Comparison of ENCODE assay signal across 12 cellular contexts in genomic region chr7:118312051-118312450, GRCh38.
A peak's percentile ranks its signal among the peaks of the same experiment; 100 is the strongest.
DNase-seq lines count a peak whose midpoint lies in the region; ATAC-seq, FAIRE-seq and TF ChIP-seq lines count a peak whose summit lies in the region.
"Had no signal": no experiment of that assay in that cellular context is flagged by ENCODE, and none has a peak within 500 bp of the region (broad histone marks: within the 10 kb centered on the region; RNA-seq: fewer than 3 reads in every experiment).

No MANE protein-coding gene starts in this region.

- no peak overlapping the region for H3K27ac Mint-ChIP-seq in T-helper 17 cell
- H3K27ac Mint-ChIP-seq in endothelial cell (ENCODE audit: unreplicated experiment): no peak overlapping the region
- H3K27ac Mint-ChIP-seq: stimulated activated naive B cell treated with anti-CD40 and anti-IgM and Interleukin-4, amounts not matched to agents 10 μg/mL and 1 μg/mL and 100 μg/mL, for 72 hours had no signal

- no peaks in the 10 kb centered on the region for H4K20me1 ChIP-seq in K562 (replicated peaks; ENCODE audit: control insufficient read depth, insufficient read depth, low read length)

- H3K9ac ChIP-seq in K562 (ENCODE audit: insufficient read depth in 1 of 2, low read depth in 2 of 2, low read length in 2 of 2): no peak overlapping the region

- H3K4me1 ChIP-seq in K562 (replicated peaks in 1 of 2; ENCODE audit: control insufficient read depth in 2 of 2, insufficient read depth in 2 of 2, low read length in 2 of 2) (no peaks in the 10 kb centered on the region), upper lobe of left lung (no peaks in the 10 kb centered on the region)

- CTCF ChIA-PET in K562 (lab: Yijun Ruan, JAX; ENCODE audit: low intra/inter-chr PET ratio): no interaction called here

- H3K9me1 ChIP-seq in K562 (ENCODE audit: control insufficient read depth, insufficient read depth, low read length): no peaks in the 10 kb centered on the region

- no peaks in the 10 kb centered on the region for H3K79me2 ChIP-seq in K562 (ENCODE audit: control insufficient read depth, insufficient read depth, low read length)

- POLR2A ChIA-PET in K562 (lab: Yijun Ruan, JAX): no interaction called here

- WGBS in K562 (ENCODE audit: insufficient coverage, low coverage, missing lambda C conversion rate): 0% methylated on average over 1 of the region's 1 CpG
- 66 to 69% methylated on average over 1 of the region's 1 CpG for WGBS in upper lobe of left lung, 2 donors

- H2AFZ ChIP-seq in K562 (ENCODE audit: low read depth, low read length): no peak overlapping the region

- H3K27me3 ChIP-seq in K562 (ENCODE audit: control insufficient read depth in 2 of 2, insufficient read depth in 2 of 2, low read length in 2 of 2) (no peaks in the 10 kb centered on the region), upper lobe of left lung (no peaks in the 10 kb centered on the region)

- no peaks in the 10 kb centered on the region for H3K36me3 Mint-ChIP-seq in T-helper 17 cell (ENCODE audit: low read depth)
- H3K36me3 Mint-ChIP-seq in endothelial cell (ENCODE audit: low read depth, unreplicated experiment): peaks cover 4% of the 10 kb centered on the region

- H3K9me3 ChIP-seq in K562 (replicated peaks; ENCODE audit: control insufficient read depth, insufficient read depth, low read depth, low read length) (0 out of 2 replicates have a peak, but pooled peaks cover 2% of the 10 kb centered on the region), T-helper 17 cell (ENCODE audit: control insufficient read depth, low read length, poor library complexity, severe bottlenecking) (no peaks in the 10 kb centered on the region), upper lobe of left lung (peaks cover 0 to 3% (median 0%) of the 10 kb centered on the region in 4 donors)

- TF ChIP-seq CTCF in K562 (IDR thresholded peaks at IDR 0.05 in 2 of 3, conservative IDR thresholded peaks at IDR 0.05 in 1 of 3; ENCODE audit: insufficient read depth in 2 of 3, low read depth in 1 of 3, low read length in 3 of 3): no peak
- no peak for TF ChIP-seq CTCF in endothelial cell (IDR thresholded peaks at IDR 0.05; ENCODE audit: unreplicated experiment)
- TF ChIP-seq CTCF in upper lobe of left lung (IDR thresholded peaks at IDR 0.05): no peak

- H3K9me3 Mint-ChIP-seq in endothelial cell (ENCODE audit: unreplicated experiment): peaks cover 9% of the 10 kb centered on the region

- no peak overlapping the region for H3K4me2 ChIP-seq in K562 (ENCODE audit: insufficient read depth, low read length)
- H3K4me2 ChIP-seq: smooth muscle cell had no signal

- no peak for FAIRE-seq in K562 (lab: Jason Lieb, UNC)
- FAIRE-seq: D721Med had no signal

- H3K27me3 Mint-ChIP-seq in T-helper 17 cell: no peaks in the 10 kb centered on the region
- H3K27me3 Mint-ChIP-seq in endothelial cell (ENCODE audit: unreplicated experiment): no peaks in the 10 kb centered on the region

- ATAC-seq in GM18511 (IDR thresholded peaks at IDR 0.05; ENCODE audit: unreplicated experiment) (peak; percentile 34), GM21447 (IDR thresholded peaks at IDR 0.05; ENCODE audit: unreplicated experiment) (peak; percentile 48), HG03175 (IDR thresholded peaks at IDR 0.05; ENCODE audit: unreplicated experiment) (peak; percentile 37), K562 (no peak), T-helper 17 cell (no peak), upper lobe of left lung (ENCODE audit: low FRiP score in 2 of 2) (no peak)
- ATAC-seq: stimulated activated naive B cell treated with anti-CD40 and anti-IgM and Interleukin-4, amounts not matched to agents 10 μg/mL and 1 μg/mL and 100 μg/mL, for 72 hours had no signal

- in situ Hi-C loops in K562 (cut with MboI): no loop called here

- DNase-seq in K562 (ENCODE audit: extremely low read depth in 1 of 4, low spot score in 3 of 4) (no peak), T-helper 17 cell (no peak), endothelial cell (ENCODE audit: low spot score) (no peak), SKM-1 treated with dmso at 0.1 percent for 144 hours (lab: John Stamatoyannopoulos, UW; ENCODE audit: unreplicated experiment) (no peak), upper lobe of left lung (no peak)
- DNase-seq: activated T-cell treated with anti-CD3 and anti-CD28 coated beads for 4 hours; stimulated activated naive B cell treated with anti-CD40 and anti-IgM and Interleukin-4, amounts not matched to agents 10 μg/mL and 1 μg/mL and 100 μg/mL, for 72 hours had no signal

- BruUV-seq in K562 (replicated peaks; lab: Mats Ljungman, UMichigan): no TSS peak

- H3K4me3 ChIP-seq in K562 (no peak overlapping the region), upper lobe of left lung (no peak overlapping the region)
- H3K4me3 ChIP-seq: smooth muscle cell had no signal

- no peaks in the 10 kb centered on the region for H3K4me1 Mint-ChIP-seq in T-helper 17 cell
- no peaks in the 10 kb centered on the region for H3K4me1 Mint-ChIP-seq in endothelial cell (ENCODE audit: unreplicated experiment)

- H3K27ac ChIP-seq in K562 (ENCODE audit: extremely low read depth, low read depth, low read length) (no peak overlapping the region), upper lobe of left lung (no peak overlapping the region)

- H3K36me3 ChIP-seq in K562 (ENCODE audit: control insufficient read depth, insufficient read depth, low read length): no peaks in the 10 kb centered on the region
- no peaks in the 10 kb centered on the region for H3K36me3 ChIP-seq in upper lobe of left lung

- H3K4me3 Mint-ChIP-seq in T-helper 17 cell (no peak overlapping the region), endothelial cell (ENCODE audit: unreplicated experiment) (no peak overlapping the region)
- H3K4me3 Mint-ChIP-seq: stimulated activated naive B cell treated with anti-CD40 and anti-IgM and Interleukin-4, amounts not matched to agents 10 μg/mL and 1 μg/mL and 100 μg/mL, for 72 hours had no signal

- intact Hi-C loops in K562 (cut with micrococcal nuclease): no loop called here

- TF ChIP-seq RAD21 in K562 (CRISPR knock-in tag; conservative IDR thresholded peaks at IDR 0.05 in 1 of 2, IDR thresholded peaks at IDR 0.05 in 1 of 2): no peak

- TF ChIP-seq EP300 in K562 (IDR thresholded peaks at IDR 0.05; ENCODE audit: low read length) (no peak), upper lobe of left lung (IDR thresholded peaks at IDR 0.05) (no peak)

- TF ChIP-seq POLR2A in K562 (conservative IDR thresholded peaks at IDR 0.05): no peak
- TF ChIP-seq POLR2A in upper lobe of left lung (IDR thresholded peaks at IDR 0.05): no peak

TF ChIP-seq in K562, 482 proteins besides CTCF, POLR2A, EP300 and RAD21:
- TF ChIP-seq ZNF79 (CRISPR knock-in tag; IDR thresholded peaks at IDR 0.05; ENCODE audit: low read depth) (peak; percentile 6; the same call in 1 of the 2 replicates), ZBTB9 (CRISPR knock-in tag; IDR thresholded peaks at IDR 0.05) (0 out of 2 replicates have a peak, but pooled peaks have one; percentile 38), CXXC5 (CRISPR knock-in tag; IDR thresholded peaks at IDR 0.05) (no peak)

Comparison
In these comparisons a context has a peak if more than half of its experiments do, and no peak if none do; other contexts are left out.
1. ATAC-seq: peak in GM18511 (single experiment), GM21447 (single experiment) and HG03175 (single experiment); none in K562 (single experiment), T-helper 17 cell (single experiment) and upper lobe of left lung (0 of 2).